18 cellular contexts compared by ENCODE assay signal in genomic region chr14:71536015-71536535, GRCh38.
"Had no signal": no experiment of that assay in that cellular context is flagged by ENCODE, and none has a peak within 500 bp of the region (broad histone marks: within the 10 kb centered on the region; RNA-seq: fewer than 3 reads in every experiment).

No MANE protein-coding gene starts in this region.

- H3K27ac Mint-ChIP-seq: activated T-cell treated with anti-CD3 and anti-CD28 coated beads, Interleukin-2, amount 50 U/mL, for 72 hours; naive thymus-derived CD8-positive, alpha-beta T cell had no signal

- H3K4me3 Mint-ChIP-seq: activated T-cell treated with anti-CD3 and anti-CD28 coated beads, Interleukin-2, amount 50 U/mL, for 72 hours; naive thymus-derived CD8-positive, alpha-beta T cell had no signal

- H3K9me3 Mint-ChIP-seq: activated T-cell treated with anti-CD3 and anti-CD28 coated beads, Interleukin-2, amount 50 U/mL, for 72 hours; naive thymus-derived CD8-positive, alpha-beta T cell had no signal

- H3K9me3 ChIP-seq: adrenal gland, breast epithelium, gastroesophageal sphincter, heart right ventricle, left lung, stomach, upper lobe of left lung had no signal

- H3K27me3 ChIP-seq: adrenal gland, breast epithelium, gastroesophageal sphincter, heart right ventricle, left lung, stomach, upper lobe of left lung had no signal

- ATAC-seq: activated T-cell treated with anti-CD3 and anti-CD28 coated beads, Interleukin-2, amount 50 U/mL, for 72 hours; esophagus mucosa; gastroesophageal sphincter; left lung; naive thymus-derived CD8-positive, alpha-beta T cell had no signal

- H3K27me3 Mint-ChIP-seq: naive thymus-derived CD8-positive, alpha-beta T cell had no signal

- H3K4me3 ChIP-seq: adrenal gland, breast epithelium, gastroesophageal sphincter, heart right ventricle, left lung, stomach, upper lobe of left lung had no signal

- H3K27ac ChIP-seq: breast epithelium, left lung, stomach, upper lobe of left lung had no signal

- H3K36me3 ChIP-seq: adrenal gland, breast epithelium, gastroesophageal sphincter, heart right ventricle, left lung, upper lobe of left lung had no signal

- DNase-seq: activated effector memory CD4-positive, alpha-beta T cell treated with anti-CD3 and anti-CD28 coated beads, Interleukin-2, amount 50 U/mL, for 16 hours; activated naive CD4-positive, alpha-beta T cell treated with anti-CD3 and anti-CD28 coated beads, Interleukin-2, amount 50 U/mL, for 16 hours; activated T-cell treated with anti-CD3 and anti-CD28 coated beads, Interleukin-2, amount 50 U/mL, for 72 hours; adrenal gland; cerebellar nuclear complex; effector CD8-positive, alpha-beta T cell; heart right ventricle; left lung; naive thymus-derived CD8-positive, alpha-beta T cell; posterior cingulate gyrus; stimulated activated CD4-positive, alpha-beta T cell treated with anti-CD3 and anti-CD28 coated beads, Interleukin-2, amount 100 ng/mL, for 24 hours; stomach; T-helper 1 cell; T-helper 9 cell; upper lobe of left lung had no signal
